Comparison of ENCODE assay signal across 19 cellular contexts in the genomic region with DNA sequence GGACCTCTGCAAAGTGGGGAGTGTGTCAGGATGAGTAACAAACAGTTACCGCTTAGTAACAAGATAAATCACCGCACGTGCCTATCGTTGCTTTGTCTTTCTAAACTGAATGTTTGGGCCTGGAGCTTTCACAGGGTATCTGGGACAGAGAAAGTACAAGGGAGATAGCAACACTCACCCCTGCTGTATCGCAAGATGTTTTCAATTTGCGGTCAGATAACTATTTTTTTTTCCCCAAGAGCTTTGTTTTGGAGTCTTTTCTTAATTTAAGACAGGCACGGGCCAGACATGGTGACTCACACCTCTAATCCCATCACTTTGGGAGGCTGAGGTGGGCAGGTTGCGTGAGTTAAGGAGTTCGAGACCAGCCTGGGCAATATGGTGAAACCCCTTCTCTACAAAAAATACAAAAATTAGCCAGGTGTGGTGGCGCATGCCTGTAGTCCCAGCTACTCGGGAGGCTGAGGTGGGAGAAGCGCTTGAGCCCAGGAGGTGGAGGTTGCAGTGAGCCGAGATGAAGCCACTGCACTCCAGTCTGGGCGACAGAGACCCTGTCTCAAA.
"Had no signal": no experiment of that assay in that cellular context is flagged by ENCODE, and none has a peak within 500 bp of the region (broad histone marks: within the 10 kb centered on the region; RNA-seq: fewer than 3 reads in every experiment).

No MANE protein-coding gene starts in this region.

- H3K4me3 ChIP-seq: colonic mucosa, mucosa of descending colon, sigmoid colon, skin epidermis, testis, tibial nerve had no signal

- H3K36me3 ChIP-seq: colonic mucosa had no signal

- DNase-seq: caudate nucleus; colonic mucosa; effector CD4-positive, alpha-beta T cell; endodermal cell; erythroblast; foreskin keratinocyte; immature natural killer cell; kidney; left colon; mucosa of descending colon; sigmoid colon; stimulated activated CD4-positive, alpha-beta T cell treated with anti-CD3 and anti-CD28 coated beads, Interleukin-2, amount 100 ng/mL, for 24 hours; stimulated activated CD4-positive, alpha-beta T cell treated with anti-CD3 and anti-CD28 coated beads, Interleukin-4, amount 100 ng/mL, for 4 hours; stimulated activated naive B cell treated with anti-CD40 and anti-IgM and Interleukin-4, amounts not matched to agents 10 μg/mL and 1 μg/mL and 100 μg/mL, for 72 hours; stimulated activated naive CD8-positive, alpha-beta T cell treated with anti-CD3 and anti-CD28 coated beads, Interleukin-15, amount 100 ng/mL, for 72 hours; testis had no signal

- ATAC-seq: foreskin keratinocyte; left colon; mucosa of descending colon; stimulated activated naive B cell treated with anti-CD40 and anti-IgM and Interleukin-4, amounts not matched to agents 10 μg/mL and 1 μg/mL and 100 μg/mL, for 72 hours; stimulated activated naive CD8-positive, alpha-beta T cell treated with anti-CD3 and anti-CD28 coated beads, Interleukin-15, amount 100 ng/mL, for 72 hours had no signal

- H3K9me3 ChIP-seq: colonic mucosa, mucosa of descending colon, sigmoid colon, testis, tibial nerve had no signal

- H3K27me3 ChIP-seq: colonic mucosa, foreskin keratinocyte, sigmoid colon, testis, tibial nerve had no signal

- FAIRE-seq: endothelial cell of umbilical vein, kidney had no signal

- H3K27ac ChIP-seq: colonic mucosa, foreskin keratinocyte, sigmoid colon, skin epidermis, testis, tibial nerve had no signal

- H3K4me1 ChIP-seq: colonic mucosa, foreskin keratinocyte, sigmoid colon, testis, tibial nerve had no signal
